1 cellular context compared by ENCODE assay signal in genomic region chr10:119267384-119267783, GRCh38.
TF ChIP-seq lines count a peak whose summit lies in the region.

No MANE protein-coding gene starts in this region.

TF ChIP-seq in K562, 482 proteins besides CTCF, POLR2A, EP300 and RAD21 (continued from another document):
- peak in 1 of 2 experiments; percentile 40 for TF ChIP-seq E2F6 (IDR thresholded peaks at IDR 0.05; ENCODE audit: borderline replicate concordance in 1 of 2, extremely low read depth in 1 of 2, insufficient read depth in 1 of 2, insufficient read length in 1 of 2, low read depth in 1 of 2, low read length in 1 of 2, poor library complexity in 1 of 2, severe bottlenecking in 1 of 2)
- no peak for TF ChIP-seq CBFA2T3 (IDR thresholded peaks at IDR 0.05)
- TF ChIP-seq POLR2AphosphoS5 (IDR thresholded peaks at IDR 0.05; ENCODE audit: control insufficient read depth, insufficient read depth, low read depth, low read length): no peak
- no peak for TF ChIP-seq TRIM25 (IDR thresholded peaks at IDR 0.05; ENCODE audit: borderline replicate concordance)
- 0 out of 2 replicates have a peak, but pooled peaks have one; percentile 35 for TF ChIP-seq MAX (CRISPR knock-in tag; IDR thresholded peaks at IDR 0.05)
- TF ChIP-seq MNT (conservative IDR thresholded peaks at IDR 0.05): no peak
- TF ChIP-seq CHD2 (IDR thresholded peaks at IDR 0.05; ENCODE audit: low read depth, low read length): no peak
- TF ChIP-seq RFX7 (CRISPR knock-in tag; IDR thresholded peaks at IDR 0.05): no peak
